8 cellular contexts compared by ENCODE assay signal in the genomic region with DNA sequence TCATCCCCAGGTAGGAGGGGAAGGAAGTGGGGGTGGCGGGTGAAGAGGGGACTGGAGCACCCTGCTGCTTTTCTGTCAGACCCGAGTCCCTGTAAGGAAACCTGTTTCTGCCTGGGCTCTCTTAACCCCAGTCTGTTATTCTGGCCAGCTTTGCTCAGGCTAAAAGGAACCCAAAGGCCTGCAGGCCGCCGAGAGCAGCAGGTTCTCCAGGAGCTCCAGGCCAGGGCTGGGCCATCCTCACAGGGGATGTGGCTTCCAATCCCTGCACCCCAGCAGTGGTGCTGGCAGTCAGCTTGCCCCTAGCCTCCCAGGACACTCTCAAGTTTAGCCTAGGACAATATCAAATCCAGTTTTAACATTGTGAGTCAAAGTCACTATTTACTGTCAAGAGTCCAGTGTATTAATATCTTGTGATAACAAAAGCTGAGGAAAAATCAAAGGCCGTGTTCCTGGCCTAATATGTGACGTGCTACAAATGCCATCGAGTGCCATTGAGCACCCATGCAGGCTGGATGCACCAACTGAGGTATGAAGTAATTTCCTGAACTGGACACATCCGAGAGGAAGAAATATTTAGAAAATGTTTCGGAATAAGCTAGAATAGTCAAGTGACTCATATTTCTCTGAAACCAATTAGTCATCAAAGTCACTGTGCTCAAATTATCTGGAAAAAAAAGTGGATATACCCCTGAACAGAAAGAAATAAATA. TPM values are rescaled to one million over a fixed set of nuclear protein-coding genes. Genes with fewer than 3 reads are reported as not detected.
DNase-seq lines count a peak whose midpoint lies in the region; ATAC-seq and TF ChIP-seq lines count a peak whose summit lies in the region.

No MANE protein-coding gene starts in this region.

- no peaks in the 10 kb centered on the region for H3K9me3 ChIP-seq in RWPE2 (ENCODE audit: severe bottlenecking)

- H3K27ac ChIP-seq in RWPE2 (ENCODE audit: poor library complexity, severe bottlenecking), result peak overlapping the region; percentile 60

- H3K36me3 ChIP-seq in RWPE2 (ENCODE audit: low read depth), result no peaks in the 10 kb centered on the region

- no peak for TF ChIP-seq CTCF in RWPE2 (IDR thresholded peaks at IDR 0.05; ENCODE audit: poor library complexity, severe bottlenecking)

- ATAC-seq in RWPE2 (ENCODE audit: low read depth) (peak; percentile 77), GM21367 (IDR thresholded peaks at IDR 0.05; ENCODE audit: unreplicated experiment) (no peak)

- peaks cover 13% of the 10 kb centered on the region for H3K4me1 ChIP-seq in RWPE2 (ENCODE audit: insufficient read depth, poor library complexity, severe bottlenecking)

- no peak overlapping the region for H3K4me3 ChIP-seq in RWPE2 (ENCODE audit: severe bottlenecking)

- no peaks in the 10 kb centered on the region for H3K27me3 ChIP-seq in RWPE2 (ENCODE audit: insufficient read depth, poor library complexity, severe bottlenecking)

- peak; percentile 92 for DNase-seq in EL
- DNase-seq in RWPE2 (ENCODE audit: low spot score), result no peak
- DNase-seq in fibroblast of the conjunctiva (ENCODE audit: low read depth), result peak; percentile 21
- peak; percentile 79 for DNase-seq in renal cortical epithelial cell (ENCODE audit: low read depth)
- DNase-seq in midbrain (lab: John Stamatoyannopoulos, UW), result no peak
- DNase-seq in activated CD8-positive, alpha-beta memory T cell treated with anti-CD3 and anti-CD28 coated beads, Interleukin-2, amount 50 U/mL, for 4 hours, result no peak
- DNase-seq in activated CD8-positive, alpha-beta memory T cell treated with anti-CD3 and anti-CD28 coated beads, Interleukin-2, amount 50 U/mL, for 48 hours, result no peak

RNA-seq across cellular contexts. Expression of a gene that starts 7.0 kb away (rescaled TPM):
- total RNA-seq in renal cortical epithelial cell, result under 0.01 and 0.35 TPM in 2 replicates

RNA-seq across cellular contexts. Expression of a gene that starts 38.1 kb away (rescaled TPM):
- total RNA-seq in renal cortical epithelial cell, result 9.0 and 29.4 TPM in 2 replicates

Comparison
In these comparisons a context has a peak if more than half of its experiments do, and no peak if none do; other contexts are left out.
1. DNase-seq: peak in EL (single experiment), fibroblast of the conjunctiva (single experiment) and renal cortical epithelial cell (single experiment); none in RWPE2 (single experiment), midbrain (single experiment), activated CD8-positive, alpha-beta memory T cell treated with anti-CD3 and anti-CD28 coated beads, Interleukin-2, amount 50 U/mL, for 4 hours (single experiment) and activated CD8-positive, alpha-beta memory T cell treated with anti-CD3 and anti-CD28 coated beads, Interleukin-2, amount 50 U/mL, for 48 hours (single experiment).